Comparison of ENCODE assay signal across 8 cellular contexts in genomic region chr7:74650055-74650454, GRCh38. TPM values are rescaled to one million over a fixed set of nuclear protein-coding genes. Genes with fewer than 3 reads are reported as not detected.
DNase-seq lines count a peak whose midpoint lies in the region; ATAC-seq, FAIRE-seq and TF ChIP-seq lines count a peak whose summit lies in the region.
"Not testable (repeated sequence)": the region's sequence is repeated elsewhere in the genome, so short reads cannot be mapped to it uniquely, and the experiment has no call there.

No MANE protein-coding gene starts in this region.

- H3K4me2 ChIP-seq in A549: peak overlapping the region; percentile 49

- FAIRE-seq in A549 (lab: Jason Lieb, UNC): not testable (repeated sequence)

- not testable (repeated sequence) for H3K4me1 ChIP-seq in A549
- peaks cover 12% of the 10 kb centered on the region for H3K4me1 ChIP-seq in body of pancreas

- not testable (repeated sequence) for TF ChIP-seq POLR2A in A549 (IDR thresholded peaks at IDR 0.05; ENCODE audit: low read length); NB4 (IDR thresholded peaks at IDR 0.05; ENCODE audit: extremely low read depth, insufficient read length); body of pancreas (IDR thresholded peaks at IDR 0.05)
- peak; percentile 48 for TF ChIP-seq POLR2A in GM18951 (IDR thresholded peaks at IDR 0.05; ENCODE audit: extremely low read depth, insufficient read depth, insufficient read length)

- peak; percentile 24 to 58; a peak in 4 of 6 replicates for ATAC-seq in A549
- peak; percentile 79 for ATAC-seq in HG02884 (IDR thresholded peaks at IDR 0.05; ENCODE audit: unreplicated experiment)
- ATAC-seq in body of pancreas: not testable (repeated sequence)

- H3K4me3 ChIP-seq in A549, body of pancreas: not testable (repeated sequence)
- H3K4me3 ChIP-seq in NB4 (ENCODE audit: low read depth, low read length): peak overlapping the region; percentile 61

- intact Hi-C loops in body of pancreas (cut with DNase I): not testable (repeated sequence)

- H3K36me3 ChIP-seq in body of pancreas (replicated peaks in 1 of 2; ENCODE audit: insufficient read depth in 1 of 2, low read depth in 2 of 2): not testable (repeated sequence)

- H3K9me3 ChIP-seq in A549, body of pancreas: not testable (repeated sequence)

- not testable (repeated sequence) for H3K27me3 ChIP-seq in body of pancreas

- not testable (repeated sequence) for TF ChIP-seq RAD21 in A549 (conservative IDR thresholded peaks at IDR 0.05 in 1 of 2, IDR thresholded peaks at IDR 0.05 in 1 of 2)

- peak overlapping the region in 1 of 2 experiments; percentile 29; a peak in 1 of 6 replicates for H3K27ac ChIP-seq in A549
- H3K27ac ChIP-seq in body of pancreas: peak overlapping the region in 1 of 4 donors; percentile 53

- CTCF ChIA-PET in A549 (lab: Yijun Ruan, JAX): not testable (repeated sequence)

- WGBS in A549 (ENCODE audit: missing lambda C conversion rate): 48% methylated on average over 11 of the region's 11 CpGs
- WGBS in body of pancreas, 2 donors: 12 to 15% methylated on average over 11 of the region's 11 CpGs

- not testable (repeated sequence) for TF ChIP-seq EP300 in A549 (IDR thresholded peaks at IDR 0.05)

- POLR2A ChIA-PET in A549 (lab: Yijun Ruan, JAX): not testable (repeated sequence)

- TF ChIP-seq CTCF in A549 (IDR thresholded peaks at IDR 0.05); NB4 (IDR thresholded peaks at IDR 0.05; ENCODE audit: low read depth, low read length); body of pancreas (IDR thresholded peaks at IDR 0.05): not testable (repeated sequence)

- not testable (repeated sequence) for DNase-seq in A549 (ENCODE audit: low read depth in 1 of 2, low spot score in 1 of 2)
- DNase-seq in NB4 (ENCODE audit: low read depth): peak; percentile 94
- peak; percentile 89 for DNase-seq in activated CD4-positive, alpha-beta T cell treated with anti-CD3 and anti-CD28 coated beads for 48 hours
- peak in 3 of 4 donors; percentile 46 to 60 (median 52) for DNase-seq in body of pancreas
- peak; percentile 86 for DNase-seq in iris pigment epithelial cell (ENCODE audit: low read depth)
- peak; percentile 91 for DNase-seq in stimulated activated CD4-positive, alpha-beta T cell treated with anti-CD3 and anti-CD28 coated beads, Interleukin-15, amount 100 ng/mL, for 24 hours

- in situ Hi-C loops in GM18951 (cut with MboI; ENCODE audit: low sequenced_read_pairs, unreplicated experiment): not testable (repeated sequence)

RNA-seq across cellular contexts. Expression of gene GTF2I, which starts 7.5 kb away (rescaled TPM):
- polyA plus RNA-seq in A549 (2011; rRNA removed): 107 and 123 TPM in 2 replicates
- 59.9 and 87.3 TPM in 2 replicates for polyA plus RNA-seq in A549 (2012; cell fraction: cytosol; rRNA removed)
- polyA plus RNA-seq in A549 (2012; cell fraction: nucleus; rRNA removed): 151 and 354 TPM in 2 replicates
- 141 to 146 TPM (median 144 TPM) in 3 replicates for polyA plus RNA-seq in A549 (2017; fragmentation: RNase III; extraction: RNeasy Plus Mini Kit Qiagen cat#74134 plus additional on column Dnase treatment)
- polyA minus RNA-seq in A549 (2011; rRNA and poly(A)+ RNA removed): 43.0 and 56.8 TPM in 2 replicates
- 100 to 1,000 TPM in 1 of 2 donors, 10 to 100 TPM in 1; 96.2 to 117 TPM for total RNA-seq in body of pancreas
